ENCODE assay signal across 10 cellular contexts in genomic region chr11:46948378-46949131, GRCh38. TPM values are rescaled to one million over a fixed set of nuclear protein-coding genes. Genes with fewer than 3 reads are reported as not detected.
DNase-seq lines count a peak whose midpoint lies in the region; ATAC-seq, FAIRE-seq and TF ChIP-seq lines count a peak whose summit lies in the region.
"Had no signal": no experiment of that assay in that cellular context is flagged by ENCODE, and none has a peak within 500 bp of the region (broad histone marks: within the 10 kb centered on the region; RNA-seq: fewer than 3 reads in every experiment).

No MANE protein-coding gene starts in this region.

- H3K4me1 Mint-ChIP-seq in astrocyte (ENCODE audit: low read depth, unreplicated experiment) = peaks cover 42% of the 10 kb centered on the region

- H3K27ac ChIP-seq in astrocyte (ENCODE audit: low read depth, low read length) = peak overlapping the region; percentile 44
- H3K27ac ChIP-seq: HL-60 had no signal

- no peak overlapping the region for H3K4me3 Mint-ChIP-seq in astrocyte (ENCODE audit: unreplicated experiment)

- TF ChIP-seq CTCF in AG09309 (IDR thresholded peaks at IDR 0.05; ENCODE audit: control insufficient read depth, insufficient read depth, low read depth, low read length, missing control alignments) (no peak), astrocyte (IDR thresholded peaks at IDR 0.05; ENCODE audit: insufficient read depth, low read depth, low read length) (no peak)

- H3K9me3 Mint-ChIP-seq in astrocyte (ENCODE audit: unreplicated experiment) = no peaks in the 10 kb centered on the region

- H3K4me2 ChIP-seq in astrocyte (ENCODE audit: low read length) = peak overlapping the region; percentile 52

- H3K4me3 ChIP-seq in AG09309 (ENCODE audit: control insufficient read depth, low read depth, low read length) = no peak overlapping the region
- H3K4me3 ChIP-seq in astrocyte (ENCODE audit: insufficient read depth, low read depth, low read length) = no peak overlapping the region

- no peaks in the 10 kb centered on the region for H3K27me3 Mint-ChIP-seq in astrocyte (ENCODE audit: low read depth, unreplicated experiment)

- peaks cover 1% of the 10 kb centered on the region for H3K79me2 ChIP-seq in astrocyte (ENCODE audit: insufficient read depth, low read length)

- peak overlapping the region; percentile 44 for H3K9ac ChIP-seq in astrocyte (ENCODE audit: low read length)

- H3K27me3 ChIP-seq in astrocyte (ENCODE audit: insufficient read depth, low read length) = no peaks in the 10 kb centered on the region

- intact Hi-C loops in left colon (cut with DNase I, micrococcal nuclease) = no loop called here

- peak overlapping the region; percentile 88 for H3K27ac Mint-ChIP-seq in astrocyte (ENCODE audit: unreplicated experiment)

- FAIRE-seq in HTR-8/SVneo (lab: Jason Lieb, UNC) (no peak), astrocyte (lab: Jason Lieb, UNC) (peak; percentile 62), frontal cortex (lab: Jason Lieb, UNC) (no peak)

- ATAC-seq in left colon = peak; percentile 89

- H3K36me3 Mint-ChIP-seq in astrocyte (ENCODE audit: low read depth, unreplicated experiment) = peaks cover 5% of the 10 kb centered on the region

- peaks cover 24% of the 10 kb centered on the region for H3K4me1 ChIP-seq in astrocyte (ENCODE audit: insufficient read depth, low read length)

- DNase-seq in AG09309 (ENCODE audit: low read depth) (peak; percentile 69), HTR-8/SVneo (ENCODE audit: insufficient read length, low spot score) (peak; percentile 32), astrocyte (ENCODE audit: low read depth) (peak; percentile 90), left colon (peak in 1 of 2 donors; percentile 36), frontal cortex (ENCODE audit: low spot score in 2 of 2) (no peak), D341Med (ENCODE audit: low spot score) (no peak), DMS 273 (lab: John Stamatoyannopoulos, UW; ENCODE audit: unreplicated experiment) (no peak)
- no peak for DNase-seq in stimulated activated CD4-positive, alpha-beta T cell treated with anti-CD3 and anti-CD28 coated beads, Interleukin-4, amount 100 ng/mL, for 24 hours

- H4K20me1 ChIP-seq in astrocyte (ENCODE audit: insufficient read depth, low read length) = peaks cover 4% of the 10 kb centered on the region

- H3K36me3 ChIP-seq in astrocyte (ENCODE audit: insufficient read depth, low read length) = no peaks in the 10 kb centered on the region

- H3K9me3 ChIP-seq in astrocyte (ENCODE audit: insufficient read depth, low read depth, low read length) = no peaks in the 10 kb centered on the region

- H2AFZ ChIP-seq in astrocyte (ENCODE audit: low read depth, low read length) = no peak overlapping the region

RNA-seq across cellular contexts. Expression of gene CSTPP1, which starts 12.0 kb away (rescaled TPM):
- total RNA-seq in astrocyte = 29.6 and 34.2 TPM in 2 replicates
- 10 to 100 TPM; 27.7 to 34.8 TPM for total RNA-seq in left colon
- 46.5 TPM for total RNA-seq in frontal cortex

RNA-seq across cellular contexts. Expression of gene LRP4, which starts 30.2 kb away (rescaled TPM):
- total RNA-seq in astrocyte (19.0 and 19.9 TPM in 2 replicates), left colon (10 to 100 TPM in 1 of 2 donors, 1 to 10 TPM in 1; 6.7 to 43.3 TPM), frontal cortex (4.1 TPM)
- total RNA-seq: mononuclear cell had no signal

Comparison
In these comparisons a context has a peak if more than half of its experiments do, and no peak if none do; other contexts are left out.
1. DNase-seq: peak in AG09309 (single experiment), HTR-8/SVneo (single experiment) and astrocyte (single experiment); none in frontal cortex (0 of 2), D341Med (single experiment), stimulated activated CD4-positive, alpha-beta T cell treated with anti-CD3 and anti-CD28 coated beads, Interleukin-4, amount 100 ng/mL, for 24 hours (single experiment) and DMS 273 (single experiment).